1 cellular context compared by ENCODE assay signal in genomic region chr11:10305262-10305963, GRCh38.
TF ChIP-seq lines count a peak whose summit lies in the region.

No MANE protein-coding gene starts in this region.

TF ChIP-seq in A549, 52 proteins besides CTCF, POLR2A, EP300 and RAD21 (continued from another document):
- TF ChIP-seq RCOR1 (IDR thresholded peaks at IDR 0.05; ENCODE audit: low read depth, low read length) (no peak), CBX8 (IDR thresholded peaks at IDR 0.05) (no peak), ESRRA (IDR thresholded peaks at IDR 0.05; ENCODE audit: borderline replicate concordance, low read length) (no peak), ZNF302 (CRISPR knock-in tag; IDR thresholded peaks at IDR 0.05) (no peak)
